Comparison of ENCODE assay signal across 13 cellular contexts in the genomic region with DNA sequence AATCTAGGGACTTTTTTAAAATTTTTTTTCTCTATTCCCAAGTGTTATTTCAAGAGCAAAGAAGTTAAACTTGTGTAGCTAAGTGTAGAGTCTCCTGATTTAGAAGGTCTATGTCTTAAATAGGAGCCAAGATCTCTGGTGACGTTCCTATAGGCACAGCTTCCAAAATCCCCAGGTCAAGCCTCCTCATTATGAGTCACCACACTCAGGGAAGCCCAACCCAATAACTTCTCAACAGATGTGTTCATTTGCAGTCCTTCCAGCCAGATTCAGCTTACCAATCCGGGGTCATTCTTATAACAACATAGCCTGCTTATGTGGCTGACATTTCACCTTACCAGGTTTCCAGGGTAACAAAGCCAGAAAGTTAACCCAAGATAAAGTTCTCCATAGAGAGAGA.
"Had no signal": no experiment of that assay in that cellular context is flagged by ENCODE, and none has a peak within 500 bp of the region (broad histone marks: within the 10 kb centered on the region; RNA-seq: fewer than 3 reads in every experiment).

No MANE protein-coding gene starts in this region.

- H3K9me3 ChIP-seq: ascending aorta, gastrocnemius medialis, mucosa of descending colon, neutrophil had no signal

- H3K9me3 Mint-ChIP-seq: activated CD4-positive, alpha-beta T cell treated with anti-CD3 and anti-CD28 coated beads, Interleukin-2, amount 10 ng/mL, durations not matched to agents 7 days and 5 days; activated naive CD8-positive, alpha-beta T cell treated with anti-CD3 and anti-CD28 coated beads, Interleukin-2, amount 10 ng/mL, durations not matched to agents 7 days and 5 days; naive thymus-derived CD4-positive, alpha-beta T cell; stimulated activated effector memory CD8-positive, alpha-beta T cell treated with anti-CD3 and anti-CD28 coated beads, Interleukin-12 subunit alpha, Interleukin-12 subunit beta, amount 100 ng/mL, for 72 hours had no signal

- H3K27ac Mint-ChIP-seq: activated CD4-positive, alpha-beta T cell treated with anti-CD3 and anti-CD28 coated beads, Interleukin-2, amount 10 ng/mL, durations not matched to agents 7 days and 5 days; activated naive CD8-positive, alpha-beta T cell treated with anti-CD3 and anti-CD28 coated beads, Interleukin-2, amount 10 ng/mL, durations not matched to agents 7 days and 5 days; naive thymus-derived CD4-positive, alpha-beta T cell; stimulated activated effector memory CD8-positive, alpha-beta T cell treated with anti-CD3 and anti-CD28 coated beads, Interleukin-12 subunit alpha, Interleukin-12 subunit beta, amount 100 ng/mL, for 72 hours had no signal

- H3K4me3 ChIP-seq: ascending aorta, dorsolateral prefrontal cortex, gastrocnemius medialis, mucosa of descending colon had no signal

- H3K4me1 Mint-ChIP-seq: activated CD4-positive, alpha-beta T cell treated with anti-CD3 and anti-CD28 coated beads, Interleukin-2, amount 10 ng/mL, durations not matched to agents 7 days and 5 days; activated naive CD8-positive, alpha-beta T cell treated with anti-CD3 and anti-CD28 coated beads, Interleukin-2, amount 10 ng/mL, durations not matched to agents 7 days and 5 days; naive thymus-derived CD4-positive, alpha-beta T cell; stimulated activated effector memory CD8-positive, alpha-beta T cell treated with anti-CD3 and anti-CD28 coated beads, Interleukin-12 subunit alpha, Interleukin-12 subunit beta, amount 100 ng/mL, for 72 hours had no signal

- ATAC-seq: gastrocnemius medialis; left colon; mucosa of descending colon; naive thymus-derived CD4-positive, alpha-beta T cell; stimulated activated effector memory CD8-positive, alpha-beta T cell treated with anti-CD3 and anti-CD28 coated beads, Interleukin-12 subunit alpha, Interleukin-12 subunit beta, amount 100 ng/mL, for 72 hours had no signal

- H3K4me3 Mint-ChIP-seq: activated CD4-positive, alpha-beta T cell treated with anti-CD3 and anti-CD28 coated beads, Interleukin-2, amount 10 ng/mL, durations not matched to agents 7 days and 5 days; activated naive CD8-positive, alpha-beta T cell treated with anti-CD3 and anti-CD28 coated beads, Interleukin-2, amount 10 ng/mL, durations not matched to agents 7 days and 5 days; naive thymus-derived CD4-positive, alpha-beta T cell; stimulated activated effector memory CD8-positive, alpha-beta T cell treated with anti-CD3 and anti-CD28 coated beads, Interleukin-12 subunit alpha, Interleukin-12 subunit beta, amount 100 ng/mL, for 72 hours had no signal

- H3K27me3 ChIP-seq: ascending aorta, dorsolateral prefrontal cortex, gastrocnemius medialis, neutrophil had no signal

- DNase-seq: activated CD4-positive, alpha-beta T cell treated with anti-CD3 and anti-CD28 coated beads, Interleukin-2, amount 10 ng/mL, durations not matched to agents 7 days and 5 days; activated naive CD4-positive, alpha-beta T cell; activated naive CD8-positive, alpha-beta T cell treated with anti-CD3 and anti-CD28 coated beads, Interleukin-2, amount 10 ng/mL, durations not matched to agents 7 days and 5 days; dorsolateral prefrontal cortex; gastrocnemius medialis; left colon; mammary epithelial cell; mucosa of descending colon; naive thymus-derived CD4-positive, alpha-beta T cell; T-helper 2 cell had no signal

- H3K36me3 ChIP-seq: ascending aorta, gastrocnemius medialis, neutrophil had no signal

- H3K27ac ChIP-seq: ascending aorta, dorsolateral prefrontal cortex, gastrocnemius medialis, neutrophil had no signal

- H3K36me3 Mint-ChIP-seq: activated naive CD8-positive, alpha-beta T cell treated with anti-CD3 and anti-CD28 coated beads, Interleukin-2, amount 10 ng/mL, durations not matched to agents 7 days and 5 days; naive thymus-derived CD4-positive, alpha-beta T cell; stimulated activated effector memory CD8-positive, alpha-beta T cell treated with anti-CD3 and anti-CD28 coated beads, Interleukin-12 subunit alpha, Interleukin-12 subunit beta, amount 100 ng/mL, for 72 hours had no signal

- H3K27me3 Mint-ChIP-seq: activated CD4-positive, alpha-beta T cell treated with anti-CD3 and anti-CD28 coated beads, Interleukin-2, amount 10 ng/mL, durations not matched to agents 7 days and 5 days; activated naive CD8-positive, alpha-beta T cell treated with anti-CD3 and anti-CD28 coated beads, Interleukin-2, amount 10 ng/mL, durations not matched to agents 7 days and 5 days had no signal

- H3K4me1 ChIP-seq: ascending aorta, gastrocnemius medialis had no signal
